8 cellular contexts compared by ENCODE assay signal in genomic region chr11:18727499-18728236, GRCh38. TPM values are rescaled to one million over a fixed set of nuclear protein-coding genes. Genes with fewer than 3 reads are reported as not detected.
DNase-seq lines count a peak whose midpoint lies in the region; ATAC-seq, FAIRE-seq and TF ChIP-seq lines count a peak whose summit lies in the region.

No MANE protein-coding gene starts in this region.

- H2BK5ac ChIP-seq in mesenchymal stem cell (ENCODE audit: low read depth, low read length, poor library complexity, severe bottlenecking), result no peak overlapping the region

- intact Hi-C loops in dorsolateral prefrontal cortex (cut with DNase I), result no loop called here
- intact Hi-C loops in transverse colon (cut with DNase I; ENCODE audit: low total_unique reads), result no loop called here

- H4K91ac ChIP-seq in mesenchymal stem cell (ENCODE audit: low read length), result no peak overlapping the region

- H3K4me2 ChIP-seq in mesenchymal stem cell (ENCODE audit: low read length, poor library complexity, severe bottlenecking), result no peak overlapping the region

- no peak for ATAC-seq in GM18873 (IDR thresholded peaks at IDR 0.05; ENCODE audit: low FRiP score, unreplicated experiment)

- H3K27me3 ChIP-seq in dorsolateral prefrontal cortex (peaks cover 0 to 14% (median 0%) of the 10 kb centered on the region in 45 donors), mesenchymal stem cell (ENCODE audit: control insufficient read depth in 1 of 2, insufficient read depth in 1 of 2, low read length in 2 of 2) (peaks cover 8 to 25% of the 10 kb centered on the region in 2 experiments), transverse colon (no peaks in the 10 kb centered on the region)

- 66% methylated on average over 10 of the region's 10 CpGs for WGBS in mesenchymal stem cell
- 30 to 43% methylated on average over 4 to 10 of the region's 10 CpGs for WGBS in transverse colon (ENCODE audit: low coverage in 1 of 2), 2 donors

- H2BK12ac ChIP-seq in mesenchymal stem cell (ENCODE audit: low read length in 2 of 2), result no peak overlapping the region

- H2BK120ac ChIP-seq in mesenchymal stem cell (ENCODE audit: low read depth, low read length), result no peak overlapping the region

- H3K79me1 ChIP-seq in mesenchymal stem cell (replicated peaks; ENCODE audit: low read length, poor library complexity, severe bottlenecking), result no peaks in the 10 kb centered on the region

- in situ Hi-C loops in transverse colon (cut with MboI; ENCODE audit: low pct_ligation_motif_present in 1 of 4, low pct_unique_long_range_greater_than_20kb in 1 of 4, low sequenced_read_pairs in 3 of 4), result loop anchor here in 2 of 4 donors (25.0 kb wide), 3 partner anchors 165 to 615 kb away; partner anchors contain the start of genes SAAL1 (in 2 of the 2) and TSG101 (in 1 of the 2)

- TF ChIP-seq EP300 in transverse colon (IDR thresholded peaks at IDR 0.05; ENCODE audit: low read depth), result no peak

- peak; percentile 23 for DNase-seq in activated CD4-positive, CD25-positive, alpha-beta regulatory T cell treated with anti-CD3 and anti-CD28 coated beads, Interleukin-2, amount 50 U/mL, for 16 hours (ENCODE audit: low read depth, low spot score)
- DNase-seq in activated CD4-positive, CD25-positive, alpha-beta regulatory T cell treated with anti-CD3 and anti-CD28 coated beads, Interleukin-2, amount 50 U/mL, for 72 hours, result no peak
- DNase-seq in HTR-8/SVneo (ENCODE audit: insufficient read length, low spot score) (peak; percentile 51), dorsolateral prefrontal cortex (peak in 3 of 10 donors; percentile 34 to 53 (median 41)), mesenchymal stem cell (peak; percentile 48), transverse colon (peak; percentile 39)

- H3K9me3 ChIP-seq in mesenchymal stem cell (ENCODE audit: control insufficient read depth, low read length) (no peaks in the 10 kb centered on the region), transverse colon (no peaks in the 10 kb centered on the region)

- no peak overlapping the region for H3K18ac ChIP-seq in mesenchymal stem cell (ENCODE audit: low read depth in 1 of 2, low read length in 2 of 2)

- H4K8ac ChIP-seq in mesenchymal stem cell (ENCODE audit: low read length), result no peak overlapping the region

- H3K36me3 ChIP-seq in mesenchymal stem cell (ENCODE audit: control insufficient read depth in 1 of 2, insufficient read depth in 2 of 2, low read depth in 1 of 2, low read length in 2 of 2), result no peaks in the 10 kb centered on the region
- no peaks in the 10 kb centered on the region for H3K36me3 ChIP-seq in transverse colon

- H3K23ac ChIP-seq in mesenchymal stem cell (ENCODE audit: low read length in 2 of 2), result no peak overlapping the region

- TF ChIP-seq POLR2A in transverse colon (IDR thresholded peaks at IDR 0.05), result no peak

- H3K27ac ChIP-seq in dorsolateral prefrontal cortex (no peak overlapping the region), mesenchymal stem cell (ENCODE audit: low read length, poor library complexity, severe bottlenecking) (no peak overlapping the region), transverse colon (no peak overlapping the region)

- H3K14ac ChIP-seq in mesenchymal stem cell (ENCODE audit: low read length in 2 of 2), result no peak overlapping the region

- peak; percentile 94 for TF ChIP-seq CTCF in WI38 (IDR thresholded peaks at IDR 0.05; ENCODE audit: low read depth, low read length)
- TF ChIP-seq CTCF in dorsolateral prefrontal cortex (IDR thresholded peaks at IDR 0.05 in 54 of 56, conservative IDR thresholded peaks at IDR 0.05 in 2 of 56; ENCODE audit: low read depth in 1 of 56, partially characterized antibody in 56 of 56), result peak; percentile 41 to 79 (median 64)
- peak; percentile 56 to 74 (median 70) for TF ChIP-seq CTCF in transverse colon (IDR thresholded peaks at IDR 0.05)

- H3K9ac ChIP-seq in mesenchymal stem cell (ENCODE audit: low read length), result no peak overlapping the region

- H3K4me1 ChIP-seq in mesenchymal stem cell (ENCODE audit: control insufficient read depth, insufficient read depth, low read depth, low read length) (peaks cover 2% of the 10 kb centered on the region), transverse colon (no peaks in the 10 kb centered on the region)

- H3K4ac ChIP-seq in mesenchymal stem cell (ENCODE audit: low read depth in 1 of 2, low read length in 2 of 2), result no peak overlapping the region

- peak overlapping the region; percentile 32 for H2AFZ ChIP-seq in mesenchymal stem cell (ENCODE audit: low read depth, low read length)

- H3K4me3 ChIP-seq in WI38 (ENCODE audit: low read depth, low read length) (no peak overlapping the region), dorsolateral prefrontal cortex (no peak overlapping the region), mesenchymal stem cell (ENCODE audit: insufficient read depth in 1 of 2, low read depth in 1 of 2, low read length in 2 of 2) (no peak overlapping the region), transverse colon (no peak overlapping the region)

- H2AK5ac ChIP-seq in mesenchymal stem cell (ENCODE audit: low read length, severe bottlenecking), result no peak overlapping the region

- FAIRE-seq in HTR-8/SVneo (lab: Jason Lieb, UNC), result peak; percentile 86

- H2BK15ac ChIP-seq in mesenchymal stem cell (ENCODE audit: low read depth, poor library complexity, severe bottlenecking), result no peak overlapping the region

RNA-seq across cellular contexts. Expression of gene IGSF22, which starts 1.7 kb away (rescaled TPM):
- total RNA-seq in dorsolateral prefrontal cortex (1 to 10 TPM in 106 of 120 experiments, under 1 TPM in 14; 0.46 to 6.3 (median 2.3) TPM), transverse colon (under 1 TPM in 1 of 4 donors, not detected in 3; 0.16 TPM)
- not detected for polyA plus RNA-seq in mesenchymal stem cell (2013, experiment 1 of 2)
- not detected for polyA plus RNA-seq in mesenchymal stem cell (2013, experiment 2 of 2)

RNA-seq across cellular contexts. Expression of gene TMEM86A, which starts 29.1 kb away (rescaled TPM):
- total RNA-seq in dorsolateral prefrontal cortex (10 to 100 TPM in 69 of 120 experiments, 1 to 10 TPM in 51; 4.9 to 18.5 (median 10.7) TPM), transverse colon (1 to 10 TPM; 2.6 to 4.9 (median 3.6) TPM)
- polyA plus RNA-seq in mesenchymal stem cell (2013, experiment 1 of 2), result 0.86 TPM
- 1.2 TPM for polyA plus RNA-seq in mesenchymal stem cell (2013, experiment 2 of 2)
